Comparison of ENCODE assay signal across 9 cellular contexts in genomic region chr9:137421838-137422667, GRCh38. TPM values are rescaled to one million over a fixed set of nuclear protein-coding genes. Genes with fewer than 3 reads are reported as not detected.
A peak's percentile ranks its signal among the peaks of the same experiment; 100 is the strongest.
DNase-seq lines count a peak whose midpoint lies in the region; ATAC-seq and TF ChIP-seq lines count a peak whose summit lies in the region.
"Had no signal": no experiment of that assay in that cellular context is flagged by ENCODE, and none has a peak within 500 bp of the region (broad histone marks: within the 10 kb centered on the region; RNA-seq: fewer than 3 reads in every experiment).

No MANE protein-coding gene starts in this region.

- peak overlapping the region; percentile 34; the same call in 1 of the 2 replicates for H3K9ac ChIP-seq in HUES48 (ENCODE audit: low read depth, low read length)

- H3K27me3 Mint-ChIP-seq in MCF 10A (ENCODE audit: insufficient read depth, unreplicated experiment) = no peaks in the 10 kb centered on the region

- H3K79me2 ChIP-seq in ACC112 (ENCODE audit: control insufficient read depth, insufficient read depth, low read length, unreplicated experiment) = peaks cover 18% of the 10 kb centered on the region

- POLR2A ChIA-PET in MCF 10A (lab: Yijun Ruan, JAX) = interaction anchor here (0.8 to 4.3 kb wide), 11 partner anchors 10 to 169 kb away, joined by 3 to 62 read pairs (median 4); partner anchors contain the start of genes ENTPD8 and MRPL41

- H3K36me3 ChIP-seq in ACC112 (ENCODE audit: insufficient read depth, low read length) = no peaks in the 10 kb centered on the region
- no peaks in the 10 kb centered on the region for H3K36me3 ChIP-seq in HUES48 (ENCODE audit: control insufficient read depth, insufficient read depth, low read length)

- CTCF ChIA-PET in MCF 10A (lab: Yijun Ruan, JAX) = interaction anchor here (0.7 to 3.0 kb wide), 6 partner anchors 8 to 284 kb away, joined by 3 to 36 read pairs (median 4); no protein-coding TSS in a partner anchor

- ATAC-seq in HG02973 (IDR thresholded peaks at IDR 0.05; ENCODE audit: unreplicated experiment) = no peak
- no peak for ATAC-seq in HG02885 (IDR thresholded peaks at IDR 0.05; ENCODE audit: poor library complexity, unreplicated experiment)

- peak; percentile 41 for DNase-seq in MCF 10A (ENCODE audit: unreplicated experiment)
- no peak for DNase-seq in posterior vena cava (ENCODE audit: low spot score)
- DNase-seq in GM19240 (ENCODE audit: insufficient read length, low spot score) = no peak

- no peaks in the 10 kb centered on the region for H3K36me3 Mint-ChIP-seq in MCF 10A (ENCODE audit: insufficient read depth, unreplicated experiment)

- H3K27ac Mint-ChIP-seq in MCF 10A (ENCODE audit: low read depth, unreplicated experiment) = peak overlapping the region; percentile 39

- no peaks in the 10 kb centered on the region for H3K4me1 ChIP-seq in ACC112 (ENCODE audit: control insufficient read depth, insufficient read depth, low read length, unreplicated experiment)
- H3K4me1 ChIP-seq in HUES48 (ENCODE audit: control insufficient read depth, insufficient read depth, low read length) = no peaks in the 10 kb centered on the region
- peaks cover 27% of the 10 kb centered on the region for H3K4me1 ChIP-seq in mononuclear cell (ENCODE audit: insufficient read depth, low read length)

- H3K27me3 ChIP-seq in ACC112 (ENCODE audit: insufficient read depth, low read length) (no peaks in the 10 kb centered on the region), HUES48 (ENCODE audit: control insufficient read depth, insufficient read depth, low read length) (peaks cover 15% of the 10 kb centered on the region; the same call in 1 of the 2 replicates), mononuclear cell (ENCODE audit: insufficient read depth, low read length) (no peaks in the 10 kb centered on the region)

- peak overlapping the region; percentile 82 for H3K4me3 ChIP-seq in ACC112 (ENCODE audit: low read depth, low read length)
- H3K4me3 ChIP-seq in HUES48 (ENCODE audit: low read depth, low read length) = peak overlapping the region; percentile 85
- peak overlapping the region; percentile 70 for H3K4me3 ChIP-seq in mononuclear cell (ENCODE audit: low read length)

- peak overlapping the region; percentile 39 for H2AFZ ChIP-seq in ACC112 (ENCODE audit: low read length, unreplicated experiment)

- H3K27ac ChIP-seq in ACC112 (ENCODE audit: low read depth, low read length) (no peak overlapping the region), HUES48 (ENCODE audit: low read depth, low read length) (no peak overlapping the region)

- intact Hi-C loops in MCF 10A (cut with micrococcal nuclease) = loop anchor here (5.0 kb wide), 1 partner anchor 120 kb away; the partner anchor contains the start of gene NRARP
- intact Hi-C loops in posterior vena cava (cut with DNase I) = loop anchor here in 1 of 2 donors (10.0 kb wide), 1 partner anchor 103 kb away; no protein-coding TSS in a partner anchor

- no peaks in the 10 kb centered on the region for H3K9me3 Mint-ChIP-seq in MCF 10A (ENCODE audit: unreplicated experiment)

- BruUV-seq in MCF 10A (replicated peaks; lab: Mats Ljungman, UMichigan) = TSS peak; percentile 57

- peak overlapping the region; percentile 77 for H3K4me3 Mint-ChIP-seq in MCF 10A (ENCODE audit: unreplicated experiment)

- H3K9me3 ChIP-seq in HUES48 (ENCODE audit: control insufficient read depth, insufficient read depth, low read length) = no peaks in the 10 kb centered on the region
- no peaks in the 10 kb centered on the region for H3K9me3 ChIP-seq in mononuclear cell (ENCODE audit: low read depth, low read length)

- H3K4me1 Mint-ChIP-seq in MCF 10A (ENCODE audit: insufficient read depth, unreplicated experiment) = peaks cover 9% of the 10 kb centered on the region

- TF ChIP-seq CTCF in MCF 10A (IDR thresholded peaks at IDR 0.05; ENCODE audit: unreplicated experiment) = no peak

RNA-seq across cellular contexts. Expression of gene EXD3, which starts 0.9 kb away (rescaled TPM):
- total RNA-seq in MCF 10A (2022) = 17.1 and 23.9 TPM in 2 replicates
- 6.1 TPM for total RNA-seq in mononuclear cell
- 10 to 100 TPM; 13.9 to 14.6 TPM for total RNA-seq in posterior vena cava

RNA-seq across cellular contexts. Expression of gene NOXA1, which starts 1.1 kb away (rescaled TPM):
- total RNA-seq in MCF 10A (2022) (8.2 and 8.9 TPM in 2 replicates), mononuclear cell (2.2 TPM), posterior vena cava (1 to 10 TPM; 2.0 to 2.7 TPM)

RNA-seq across cellular contexts. Expression of gene ENTPD8, which starts 19.1 kb away (rescaled TPM):
- total RNA-seq in MCF 10A (2022) = not detected in 2 replicates
- not detected for total RNA-seq in mononuclear cell
- total RNA-seq in posterior vena cava = not detected
- total RNA-seq: subcutaneous adipose tissue had no signal

RNA-seq across cellular contexts. Expression of gene NSMF, which starts 37.1 kb away (rescaled TPM):
- 37.8 and 43.1 TPM in 2 replicates for total RNA-seq in MCF 10A (2022)
- total RNA-seq in mononuclear cell = 23.7 TPM
- total RNA-seq in posterior vena cava = 10 to 100 TPM; 47.6 to 55.5 TPM
